In the genomic region with DNA sequence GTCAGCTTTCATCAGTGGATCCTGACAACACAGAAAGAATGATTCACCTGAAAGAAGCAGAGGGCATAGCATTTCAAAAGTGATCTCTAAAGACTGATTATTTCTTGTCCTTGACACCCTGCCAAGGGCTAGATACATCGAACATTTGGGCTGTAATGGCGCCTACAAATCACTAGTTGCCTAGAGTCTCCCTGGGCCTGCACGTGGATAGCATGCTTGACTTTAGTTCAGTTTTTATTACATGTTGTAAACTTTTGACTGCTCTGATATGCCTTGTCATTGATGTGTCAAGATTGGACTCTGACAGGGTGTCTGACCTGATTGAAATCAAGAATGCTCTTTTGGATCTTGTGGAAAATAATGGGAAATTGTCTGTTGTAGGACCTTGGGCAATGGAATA, we compare ENCODE assay signal across 15 cellular contexts.
DNase-seq lines count a peak whose midpoint lies in the region; ATAC-seq and TF ChIP-seq lines count a peak whose summit lies in the region.
"Had no signal": no experiment of that assay in that cellular context is flagged by ENCODE, and none has a peak within 500 bp of the region (broad histone marks: within the 10 kb centered on the region; RNA-seq: fewer than 3 reads in every experiment).

No MANE protein-coding gene starts in this region.

- H3F3A ChIP-seq in smooth muscle cell (ENCODE audit: low read depth), result no peaks in the 10 kb centered on the region

- H3K4me1 ChIP-seq in HEK293 (ENCODE audit: control insufficient read depth, insufficient read depth, low read length) (no peaks in the 10 kb centered on the region), OCI-LY3 (ENCODE audit: low read length) (no peaks in the 10 kb centered on the region), hepatocyte (ENCODE audit: insufficient read depth) (no peaks in the 10 kb centered on the region), neuron (ENCODE audit: insufficient read depth, low read length) (no peaks in the 10 kb centered on the region), smooth muscle cell (ENCODE audit: low read depth) (no peaks in the 10 kb centered on the region), aorta (ENCODE audit: control insufficient read depth in 1 of 2, insufficient read depth in 2 of 2, low read length in 2 of 2) (no peaks in the 10 kb centered on the region)
- H3K4me1 ChIP-seq: BLaER1 treated with 17β-estradiol and CSF1 and Interleukin-3, amounts not matched to agents 10 nM and 100 nM had no signal

- H3K9ac ChIP-seq in OCI-LY3 (ENCODE audit: low read length), result no peak overlapping the region
- no peak overlapping the region for H3K9ac ChIP-seq in smooth muscle cell (ENCODE audit: low read depth)
- H3K9ac ChIP-seq: BLaER1 treated with 17β-estradiol and CSF1 and Interleukin-3, amounts not matched to agents 10 nM and 100 nM had no signal

- H3K27me3 ChIP-seq in OCI-LY3 (ENCODE audit: low read depth, low read length), result no peaks in the 10 kb centered on the region
- H3K27me3 ChIP-seq in hepatocyte, result no peaks in the 10 kb centered on the region
- H3K27me3 ChIP-seq in neuron (ENCODE audit: insufficient read depth, low read length), result no peaks in the 10 kb centered on the region
- H3K27me3 ChIP-seq in smooth muscle cell (ENCODE audit: low read depth), result no peaks in the 10 kb centered on the region
- no peaks in the 10 kb centered on the region for H3K27me3 ChIP-seq in aorta (ENCODE audit: control insufficient read depth in 1 of 2, insufficient read depth in 2 of 2, low read length in 1 of 2)
- H3K27me3 ChIP-seq: BLaER1 treated with 17β-estradiol and CSF1 and Interleukin-3, amounts not matched to agents 10 nM and 100 nM had no signal

- CTCF ChIA-PET in HEK293 (lab: Yijun Ruan, JAX), result interaction anchor here (0.6 kb wide), 1 partner anchor 452 kb away, joined by 3 read pairs; no protein-coding TSS in a partner anchor

- intact Hi-C loops in aorta (cut with DNase I), result no loop called here

- TF ChIP-seq CTCF in HEK293 (tag by site-specific recombination; IDR thresholded peaks at IDR 0.05) (no peak), OCI-LY3 (IDR thresholded peaks at IDR 0.05; ENCODE audit: low read depth, low read length) (no peak), hepatocyte (IDR thresholded peaks at IDR 0.05; ENCODE audit: poor library complexity) (no peak), smooth muscle cell (IDR thresholded peaks at IDR 0.05; ENCODE audit: borderline replicate concordance, insufficient read depth, poor library complexity, severe bottlenecking) (no peak)

- H4K20me1 ChIP-seq in OCI-LY3 (ENCODE audit: insufficient read depth, low read length) (no peaks in the 10 kb centered on the region), hepatocyte (ENCODE audit: insufficient read depth, poor library complexity, severe bottlenecking) (no peaks in the 10 kb centered on the region), smooth muscle cell (ENCODE audit: low read depth) (no peaks in the 10 kb centered on the region)
- H4K20me1 ChIP-seq: BLaER1 treated with 17β-estradiol and CSF1 and Interleukin-3, amounts not matched to agents 10 nM and 100 nM had no signal

- ATAC-seq in aorta (ENCODE audit: low FRiP score), result no peak
- ATAC-seq: GM12878, GM23338 had no signal

- H3K9me2 ChIP-seq in hepatocyte (replicated peaks; ENCODE audit: insufficient read depth), result no peaks in the 10 kb centered on the region

- H2AFZ ChIP-seq in OCI-LY3 (ENCODE audit: low read depth, low read length), result peak overlapping the region; percentile 18; the same call in 1 of the 2 replicates
- H2AFZ ChIP-seq in hepatocyte, result no peak overlapping the region
- H2AFZ ChIP-seq in neuron (ENCODE audit: low read depth, low read length), result peak overlapping the region; percentile 9
- H2AFZ ChIP-seq in smooth muscle cell (ENCODE audit: low read depth), result no peak overlapping the region
- H2AFZ ChIP-seq: GM23338 had no signal

- POLR2A ChIA-PET in HEK293 (lab: Yijun Ruan, JAX), result no interaction called here

- WGBS in hepatocyte (ENCODE audit: low lambda C conversion rate, missing lambda C conversion rate), result 24% methylated on average over 3 of the region's 3 CpGs
- 32% methylated on average over 3 of the region's 3 CpGs for WGBS in smooth muscle cell (ENCODE audit: low lambda C conversion rate)
- 17 to 24% methylated on average over 3 of the region's 3 CpGs for WGBS in aorta, 2 donors

- peak; percentile 28 for DNase-seq in hepatocyte (ENCODE audit: low spot score)
- DNase-seq in smooth muscle cell (lab: John Stamatoyannopoulos, UW; ENCODE audit: unreplicated experiment), result no peak
- DNase-seq in HK-2 (ENCODE audit: unreplicated experiment), result no peak
- DNase-seq in aorta, result no peak
- DNase-seq: ACHN; CD4-positive, CD25-positive, alpha-beta regulatory T cell; DMS79; H9; HFFc6 had no signal

- H3K4me2 ChIP-seq in OCI-LY3 (ENCODE audit: low read length) (no peak overlapping the region), hepatocyte (peak overlapping the region; percentile 10), smooth muscle cell (no peak overlapping the region)
- H3K4me2 ChIP-seq: BLaER1 treated with 17β-estradiol and CSF1 and Interleukin-3, amounts not matched to agents 10 nM and 100 nM; GM23338 had no signal

- no peak overlapping the region for H3K27ac ChIP-seq in HEK293 (ENCODE audit: extremely low read depth, low read depth, low read length)
- H3K27ac ChIP-seq in OCI-LY3 (ENCODE audit: low read length), result no peak overlapping the region
- peak overlapping the region; percentile 41 for H3K27ac ChIP-seq in hepatocyte
- no peak overlapping the region for H3K27ac ChIP-seq in smooth muscle cell (ENCODE audit: low read depth)
- no peak overlapping the region for H3K27ac ChIP-seq in aorta (ENCODE audit: low read depth in 1 of 2, low read length in 2 of 2)
- H3K27ac ChIP-seq: BLaER1 treated with 17β-estradiol and CSF1 and Interleukin-3, amounts not matched to agents 10 nM and 100 nM had no signal

- no peaks in the 10 kb centered on the region for H3K9me3 ChIP-seq in HEK293 (ENCODE audit: control insufficient read depth, insufficient read depth, low read depth, low read length)
- no peaks in the 10 kb centered on the region for H3K9me3 ChIP-seq in OCI-LY3 (ENCODE audit: insufficient read depth, low read length)
- no peaks in the 10 kb centered on the region for H3K9me3 ChIP-seq in hepatocyte (ENCODE audit: low read depth)
- H3K9me3 ChIP-seq in neuron (ENCODE audit: low read length), result no peaks in the 10 kb centered on the region
- no peaks in the 10 kb centered on the region for H3K9me3 ChIP-seq in smooth muscle cell (replicated peaks; ENCODE audit: low read depth)
- H3K9me3 ChIP-seq in aorta (ENCODE audit: control insufficient read depth, low read length), result no peaks in the 10 kb centered on the region
- H3K9me3 ChIP-seq: BLaER1 treated with 17β-estradiol and CSF1 and Interleukin-3, amounts not matched to agents 10 nM and 100 nM had no signal

- H3K36me3 ChIP-seq in HEK293 (ENCODE audit: control insufficient read depth in 2 of 2, insufficient read depth in 1 of 2, low read length in 2 of 2) (no peaks in the 10 kb centered on the region), OCI-LY3 (replicated peaks; ENCODE audit: low read depth, low read length) (no peaks in the 10 kb centered on the region), hepatocyte (replicated peaks; ENCODE audit: insufficient read depth, low read depth) (no peaks in the 10 kb centered on the region), neuron (ENCODE audit: insufficient read depth, low read length) (no peaks in the 10 kb centered on the region), smooth muscle cell (ENCODE audit: low read depth) (no peaks in the 10 kb centered on the region), aorta (ENCODE audit: control insufficient read depth in 1 of 2, insufficient read depth in 2 of 2, low read length in 1 of 2) (no peaks in the 10 kb centered on the region)
- H3K36me3 ChIP-seq: BLaER1 treated with 17β-estradiol and CSF1 and Interleukin-3, amounts not matched to agents 10 nM and 100 nM had no signal

- H3K4me3 ChIP-seq in HEK293 (ENCODE audit: low read depth, low read length) (no peak overlapping the region), OCI-LY3 (ENCODE audit: low read length) (no peak overlapping the region), hepatocyte (no peak overlapping the region), neuron (ENCODE audit: low read length) (no peak overlapping the region), smooth muscle cell (no peak overlapping the region), aorta (ENCODE audit: low read length in 2 of 2) (no peak overlapping the region)
- H3K4me3 ChIP-seq: BLaER1 treated with 17β-estradiol and CSF1 and Interleukin-3, amounts not matched to agents 10 nM and 100 nM; GM12878; GM23338 had no signal

- H3K79me2 ChIP-seq in OCI-LY3 (ENCODE audit: low read length) (no peaks in the 10 kb centered on the region), hepatocyte (no peaks in the 10 kb centered on the region), smooth muscle cell (ENCODE audit: low read depth) (no peaks in the 10 kb centered on the region)

TF ChIP-seq in HEK293, 187 proteins besides CTCF, POLR2A, EP300 and RAD21:
- TF ChIP-seq SETDB1 (IDR thresholded peaks at IDR 0.05; ENCODE audit: insufficient read length, low read length), result peak; percentile 33
- no peak for TF ChIP-seq ZNF600 (tag by site-specific recombination; IDR thresholded peaks at IDR 0.05)
TF ChIP-seq in HEK293: peak in this region for 1.

Comparison
In these comparisons a context has a peak if more than half of its experiments do, and no peak if none do; other contexts are left out.
1. H2AFZ ChIP-seq: peak in OCI-LY3 (single experiment) and neuron (single experiment); none in hepatocyte (single experiment) and smooth muscle cell (single experiment).